In the genomic region with DNA sequence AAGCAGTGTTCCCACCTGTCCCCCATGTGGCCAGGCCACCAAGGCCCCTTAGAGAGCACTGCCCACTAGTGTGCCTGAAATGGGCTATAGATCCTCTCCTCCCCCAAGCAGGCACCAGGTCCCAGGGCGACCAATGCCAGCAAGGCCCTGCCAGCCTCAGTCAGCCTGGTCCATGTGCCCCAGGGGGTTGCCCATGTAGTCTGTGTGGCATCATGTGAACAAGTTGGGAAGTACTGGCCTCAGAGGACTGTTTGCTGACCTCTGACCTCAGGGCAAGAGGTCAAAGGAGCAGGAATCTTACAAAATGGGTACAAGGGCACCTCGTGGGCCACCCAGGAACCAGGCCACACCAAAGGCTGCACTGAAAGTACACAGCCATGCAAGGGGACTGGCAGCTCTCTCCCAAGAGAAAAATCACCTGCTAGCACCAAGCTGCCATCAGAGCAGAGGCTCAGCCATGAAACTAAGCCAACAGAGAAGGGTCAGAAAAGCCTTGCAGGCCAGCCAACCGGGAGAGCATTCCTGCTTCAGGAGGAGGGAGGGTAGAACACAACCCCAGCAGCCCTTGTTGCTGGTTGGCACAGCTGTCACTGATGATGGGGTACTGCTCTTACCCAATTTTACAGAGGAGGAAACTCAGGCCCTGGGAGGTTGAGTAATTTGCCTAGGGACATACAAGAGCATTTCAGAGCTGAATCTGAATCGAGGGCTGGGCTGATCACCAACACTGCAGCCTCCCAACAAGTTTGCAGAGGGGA, we compare ENCODE assay signal across 9 cellular contexts. TPM values are rescaled to one million over a fixed set of nuclear protein-coding genes. Genes with fewer than 3 reads are reported as not detected.
DNase-seq lines count a peak whose midpoint lies in the region; ATAC-seq, FAIRE-seq and TF ChIP-seq lines count a peak whose summit lies in the region.
"Had no signal": no experiment of that assay in that cellular context is flagged by ENCODE, and none has a peak within 500 bp of the region (broad histone marks: within the 10 kb centered on the region; RNA-seq: fewer than 3 reads in every experiment).

No MANE protein-coding gene starts in this region.

- intact Hi-C loops in transverse colon (cut with DNase I; ENCODE audit: low total_unique reads) (no loop called here), testis (cut with DNase I; ENCODE audit: low total_unique reads) (no loop called here)

- no peaks in the 10 kb centered on the region for H4K20me1 ChIP-seq in H1 (replicated peaks in 1 of 2; ENCODE audit: control insufficient read depth in 1 of 2, insufficient read depth in 2 of 2, low read length in 2 of 2)

- no peak for TF ChIP-seq RAD21 in H1 (IDR thresholded peaks at IDR 0.05 in 1 of 2, conservative IDR thresholded peaks at IDR 0.05 in 1 of 2; ENCODE audit: low read depth in 2 of 2, low read length in 2 of 2)

- ATAC-seq in omental fat pad (ENCODE audit: low FRiP score) = peak; percentile 60

- no peaks in the 10 kb centered on the region for H3K36me3 ChIP-seq in H1 (ENCODE audit: control insufficient read depth in 2 of 4, insufficient read depth in 4 of 4, low read length in 3 of 4)
- H3K36me3 ChIP-seq in transverse colon = no peaks in the 10 kb centered on the region
- H3K36me3 ChIP-seq in testis (ENCODE audit: low read depth, missing control alignments) = no peaks in the 10 kb centered on the region

- H3K9ac ChIP-seq in H1 (replicated peaks in 1 of 4; ENCODE audit: extremely low read depth in 1 of 4, low read depth in 3 of 4, low read length in 3 of 4) = no peak overlapping the region
- H3K9ac ChIP-seq: parathyroid adenoma had no signal

- peaks cover 1% of the 10 kb centered on the region; the same call in 1 of the 2 replicates for H3K23me2 ChIP-seq in H1 (ENCODE audit: low read depth, low read length)

- WGBS in H1 (ENCODE audit: extremely low coverage in 1 of 2, insufficient coverage in 1 of 2, insufficient read length in 1 of 2, insufficient replicate concordance in 2 of 2, low coverage in 1 of 2, low lambda C conversion rate in 2 of 2, missing lambda C conversion rate in 1 of 2), 2 experiments = 86% methylated on average over 4 of the region's 4 CpGs; no CpG with 5 or more reads in 1 of the 2 experiments
- WGBS in transverse colon (ENCODE audit: low coverage in 1 of 2), 2 donors = 71% methylated on average over 3 of the region's 4 CpGs; no CpG with 5 or more reads in 1 of the 2 donors
- WGBS in testis, 2 donors = 84 to 91% methylated on average over 3 to 4 of the region's 4 CpGs

- H3K79me2 ChIP-seq in H1 (ENCODE audit: control insufficient read depth in 1 of 2, insufficient read depth in 2 of 2, low read length in 2 of 2) = no peaks in the 10 kb centered on the region
- H3K79me2 ChIP-seq: parathyroid adenoma had no signal

- no peak overlapping the region for H4K91ac ChIP-seq in H1 (replicated peaks; ENCODE audit: insufficient read length, low read length)

- no peaks in the 10 kb centered on the region for H3K79me1 ChIP-seq in H1 (ENCODE audit: low read depth, low read length)

- in situ Hi-C loops in transverse colon (cut with MboI; ENCODE audit: low pct_ligation_motif_present in 1 of 4, low pct_unique_long_range_greater_than_20kb in 1 of 4, low sequenced_read_pairs in 3 of 4) = no loop called here

- peak overlapping the region; percentile 40; the same call in 1 of the 2 replicates for H2BK15ac ChIP-seq in H1 (ENCODE audit: low read length)

- no peaks in the 10 kb centered on the region for H3K9me3 ChIP-seq in H1 (ENCODE audit: insufficient read depth in 2 of 2, low read depth in 1 of 2, low read length in 1 of 2)
- no peaks in the 10 kb centered on the region for H3K9me3 ChIP-seq in transverse colon
- H3K9me3 ChIP-seq in testis = no peaks in the 10 kb centered on the region

- TF ChIP-seq EP300 in H1 (IDR thresholded peaks at IDR 0.05; ENCODE audit: borderline replicate concordance in 1 of 2, low read depth in 2 of 2, low read length in 2 of 2) (no peak), transverse colon (IDR thresholded peaks at IDR 0.05; ENCODE audit: low read depth) (no peak)

- no peak for FAIRE-seq in H1 (lab: Jason Lieb, UNC)

- H2AFZ ChIP-seq in H1 (ENCODE audit: low read length) = no peak overlapping the region
- H2AFZ ChIP-seq: parathyroid adenoma had no signal

- no peak overlapping the region for H2BK5ac ChIP-seq in H1 (ENCODE audit: low read depth, low read length)

- H3K23ac ChIP-seq in H1 (ENCODE audit: insufficient read length) = no peak overlapping the region

- CTCF ChIA-PET in H1 (lab: Charles Lee; ENCODE audit: partially characterized antibody) = interaction anchor here (0.6 to 3.0 kb wide), 11 partner anchors 12 to 663 kb away, joined by 3 to 23 read pairs (median 4); partner anchors contain the start of gene FES

- H2BK20ac ChIP-seq in H1 (ENCODE audit: low read length) = no peak overlapping the region

- H2AK5ac ChIP-seq in H1 (ENCODE audit: low read depth, low read length) = no peak overlapping the region

- H3K4me3 ChIP-seq in H1 (ENCODE audit: extremely low read depth in 1 of 4, insufficient read depth in 2 of 4, low read depth in 3 of 4, low read length in 4 of 4) = no peak overlapping the region
- no peak overlapping the region for H3K4me3 ChIP-seq in transverse colon
- H3K4me3 ChIP-seq in testis = no peak overlapping the region

- no peak overlapping the region for H2BK120ac ChIP-seq in H1 (replicated peaks; ENCODE audit: low read depth, low read length)

- H3K18ac ChIP-seq in H1 (ENCODE audit: extremely low read depth, low read length) = 0 out of 2 replicates have a peak overlapping the region, but pooled peaks have one; percentile 1

- H3K27ac ChIP-seq in H1 (ENCODE audit: low read depth, low read length) (no peak overlapping the region), transverse colon (no peak overlapping the region), testis (no peak overlapping the region)
- H3K27ac ChIP-seq: parathyroid adenoma had no signal

- H2BK12ac ChIP-seq in H1 (ENCODE audit: low read depth, low read length) = no peak overlapping the region

- H3K4ac ChIP-seq in H1 (replicated peaks; ENCODE audit: insufficient read length, low read depth, low read length) = no peak overlapping the region

- H3K4me2 ChIP-seq in H1 (ENCODE audit: insufficient read depth in 1 of 2, low read depth in 2 of 2, low read length in 2 of 2) = no peak overlapping the region

- H4K5ac ChIP-seq in H1 (ENCODE audit: insufficient read length, low read depth, low read length) = no peak overlapping the region

- no peak overlapping the region for H3K56ac ChIP-seq in H1 (replicated peaks; ENCODE audit: insufficient read length, low read depth, low read length)

- DNase-seq in NCI-H510A treated with DMSO at 0.1 percent for 48 hours (lab: John Stamatoyannopoulos, UW) = peak; percentile 5
- DNase-seq in NCI-H510A (lab: John Stamatoyannopoulos, UW) = no peak
- peak; percentile 54 to 78 for DNase-seq in NOMO-1 (lab: John Stamatoyannopoulos, UW; ENCODE audit: unreplicated experiment in 2 of 2)
- DNase-seq in H1 (ENCODE audit: low read depth in 1 of 2, low spot score in 2 of 2) = no peak
- no peak for DNase-seq in omental fat pad (ENCODE audit: low spot score)
- no peak for DNase-seq in transverse colon
- no peak for DNase-seq in testis
- DNase-seq in stimulated activated CD4-positive, alpha-beta T cell treated with anti-CD3 and anti-CD28 coated beads, Interleukin-4, amount 100 ng/mL, for 1 hour = no peak

- H3K27me3 ChIP-seq in H1 (replicated peaks in 1 of 4; ENCODE audit: control insufficient read depth in 3 of 4, extremely low read depth in 1 of 4, insufficient read depth in 3 of 4, low read length in 3 of 4) (no peaks in the 10 kb centered on the region), transverse colon (no peaks in the 10 kb centered on the region), testis (no peaks in the 10 kb centered on the region)

- H3K4me1 ChIP-seq in H1 (replicated peaks in 1 of 4; ENCODE audit: control insufficient read depth in 3 of 4, insufficient read depth in 4 of 4, low read length in 3 of 4) (peaks cover 0 to 9% (median 6%) of the 10 kb centered on the region in 4 experiments; a peak in 6 of 7 replicates), transverse colon (peaks cover 0 to 18% (median 1%) of the 10 kb centered on the region in 4 donors), testis (no peaks in the 10 kb centered on the region)
- H3K4me1 ChIP-seq: parathyroid adenoma had no signal

- no peak overlapping the region for H3K14ac ChIP-seq in H1 (ENCODE audit: insufficient read length)

- TF ChIP-seq CTCF in H1 (IDR thresholded peaks at IDR 0.05; ENCODE audit: control extremely low read depth in 1 of 3, insufficient read depth in 1 of 3, low read depth in 1 of 3, low read length in 3 of 3) (no peak), omental fat pad (IDR thresholded peaks at IDR 0.05) (no peak), transverse colon (IDR thresholded peaks at IDR 0.05) (no peak), testis (IDR thresholded peaks at IDR 0.05) (no peak)

- POLR2A ChIA-PET in H1 (lab: Charles Lee; ENCODE audit: partially characterized antibody) = interaction anchor here (0.8 kb wide), 1 partner anchor 33 kb away, joined by 3 read pairs; no protein-coding TSS in a partner anchor

- TF ChIP-seq POLR2A in H1 (IDR thresholded peaks at IDR 0.05; ENCODE audit: control extremely low read depth in 1 of 2, low read depth in 2 of 2, low read length in 2 of 2) = no peak
- TF ChIP-seq POLR2A in transverse colon (IDR thresholded peaks at IDR 0.05) = no peak
- TF ChIP-seq POLR2A in testis (IDR thresholded peaks at IDR 0.05) = no peak

- no peak overlapping the region; the same call in 1 of the 2 replicates for H4K8ac ChIP-seq in H1 (ENCODE audit: extremely low read depth, insufficient read depth, low read length)

RNA-seq across cellular contexts. Expression of gene FURIN, which starts 5.2 kb away (rescaled TPM):
- 28.0 and 32.1 TPM in 2 replicates for total RNA-seq in H1 (2021; fragmentation: NEBNext Ultra II Directional; extraction: Animal tissue kit (Norgen Biotek cat#: 25700))
- polyA plus RNA-seq in H1 (2011; rRNA removed) = 15.8 and 22.5 TPM in 2 replicates
- 14.1 TPM for polyA plus RNA-seq in H1 (2011; cell fraction: cytosol; rRNA removed)
- polyA plus RNA-seq in H1 (2011; cell fraction: nucleus; rRNA removed) = 23.4 TPM
- polyA plus RNA-seq in H1 (2012, experiment 1 of 2) = 14.0 to 24.5 TPM (median 23.1 TPM) in 4 replicates
- polyA plus RNA-seq in H1 (2012, experiment 2 of 2) = 21.8 TPM
- polyA plus RNA-seq in H1 (2013, experiment 1 of 2) = 25.4 TPM
- polyA plus RNA-seq in H1 (2013, experiment 2 of 2) = 27.3 TPM
- polyA minus RNA-seq in H1 (2011; rRNA and poly(A)+ RNA removed) = 14.0 and 17.4 TPM in 2 replicates
- 17.1 TPM for polyA minus RNA-seq in H1 (2011; cell fraction: cytosol; rRNA and poly(A)+ RNA removed)
- polyA minus RNA-seq in H1 (2011; cell fraction: nucleus; rRNA and poly(A)+ RNA removed) = 12.8 TPM
- total RNA-seq in omental fat pad = 100 to 1,000 TPM in 2 of 4 donors, 10 to 100 TPM in 2; 58.7 to 121 (median 92.3) TPM
- total RNA-seq in transverse colon = 100 to 1,000 TPM in 1 of 4 donors, 10 to 100 TPM in 3; 64.6 to 109 (median 80.6) TPM
- 10 to 100 TPM; 23.1 to 32.1 TPM for total RNA-seq in testis
- polyA plus RNA-seq in testis (ENCODE audit: insufficient read depth, low read depth, low replicate concordance) = 21.5 TPM

RNA-seq across cellular contexts. Expression of gene FES, which starts 21.2 kb away (rescaled TPM):
- total RNA-seq in H1 (2021; fragmentation: NEBNext Ultra II Directional; extraction: Animal tissue kit (Norgen Biotek cat#: 25700)) = 6.8 and 8.6 TPM in 2 replicates
- polyA plus RNA-seq in H1 (2011; rRNA removed) (8.5 and 10.9 TPM in 2 replicates), testis (ENCODE audit: insufficient read depth, low read depth, low replicate concordance) (14.4 TPM)
- polyA plus RNA-seq in H1 (2011; cell fraction: cytosol; rRNA removed) = 9.5 TPM
- 42.5 TPM for polyA plus RNA-seq in H1 (2011; cell fraction: nucleus; rRNA removed)
- 4.2 to 9.7 TPM (median 8.0 TPM) in 4 replicates for polyA plus RNA-seq in H1 (2012, experiment 1 of 2)
- 6.3 TPM for polyA plus RNA-seq in H1 (2012, experiment 2 of 2)
- polyA plus RNA-seq in H1 (2013, experiment 1 of 2) = 3.9 TPM
- 3.0 TPM for polyA plus RNA-seq in H1 (2013, experiment 2 of 2)
- polyA minus RNA-seq in H1 (2011; rRNA and poly(A)+ RNA removed) = 7.4 and 8.6 TPM in 2 replicates
- 9.8 TPM for polyA minus RNA-seq in H1 (2011; cell fraction: cytosol; rRNA and poly(A)+ RNA removed)
- polyA minus RNA-seq in H1 (2011; cell fraction: nucleus; rRNA and poly(A)+ RNA removed) = 18.5 TPM
- total RNA-seq in omental fat pad (100 to 1,000 TPM in 1 of 4 donors, 10 to 100 TPM in 3; 57.0 to 146 (median 77.2) TPM), transverse colon (10 to 100 TPM in 3 of 4 donors, 1 to 10 TPM in 1; 7.0 to 18.3 (median 14.0) TPM), testis (10 to 100 TPM; 18.6 to 23.1 TPM)

RNA-seq across cellular contexts. Expression of gene MAN2A2, which starts 40.0 kb away (rescaled TPM):
- 21.9 and 23.1 TPM in 2 replicates for total RNA-seq in H1 (2021; fragmentation: NEBNext Ultra II Directional; extraction: Animal tissue kit (Norgen Biotek cat#: 25700))
- 29.7 and 35.9 TPM in 2 replicates for polyA plus RNA-seq in H1 (2011; rRNA removed)
- 24.6 TPM for polyA plus RNA-seq in H1 (2011; cell fraction: cytosol; rRNA removed)
- polyA plus RNA-seq in H1 (2011; cell fraction: nucleus; rRNA removed) = 210 TPM
- 16.3 to 19.6 TPM (median 18.4 TPM) in 4 replicates for polyA plus RNA-seq in H1 (2012, experiment 1 of 2)
- polyA plus RNA-seq in H1 (2012, experiment 2 of 2) = 4.7 TPM
- polyA plus RNA-seq in H1 (2013, experiment 1 of 2) = 18.5 TPM
- 14.0 TPM for polyA plus RNA-seq in H1 (2013, experiment 2 of 2)
- 20.9 and 24.9 TPM in 2 replicates for polyA minus RNA-seq in H1 (2011; rRNA and poly(A)+ RNA removed)
- 9.3 TPM for polyA minus RNA-seq in H1 (2011; cell fraction: cytosol; rRNA and poly(A)+ RNA removed)
- 32.5 TPM for polyA minus RNA-seq in H1 (2011; cell fraction: nucleus; rRNA and poly(A)+ RNA removed)
- total RNA-seq in omental fat pad = 10 to 100 TPM; 32.9 to 90.3 (median 66.4) TPM
- total RNA-seq in transverse colon = 100 to 1,000 TPM in 2 of 4 donors, 10 to 100 TPM in 2; 46.8 to 109 (median 86.4) TPM
- 100 to 1,000 TPM; 128 to 151 TPM for total RNA-seq in testis
- polyA plus RNA-seq in testis (ENCODE audit: insufficient read depth, low read depth, low replicate concordance) = 101 TPM

Comparison
In these comparisons a context has a peak if more than half of its experiments do, and no peak if none do; other contexts are left out.
1. DNase-seq: peak in NCI-H510A treated with DMSO at 0.1 percent for 48 hours (single experiment) and NOMO-1 (2 of 2); none in NCI-H510A (single experiment), H1 (0 of 2), omental fat pad (single experiment), transverse colon (single experiment), testis (single experiment) and stimulated activated CD4-positive, alpha-beta T cell treated with anti-CD3 and anti-CD28 coated beads, Interleukin-4, amount 100 ng/mL, for 1 hour (single experiment).